Comparison of ENCODE assay signal across 18 cellular contexts in genomic region chr3:47713655-47714054, GRCh38.
DNase-seq lines count a peak whose midpoint lies in the region; ATAC-seq, FAIRE-seq and TF ChIP-seq lines count a peak whose summit lies in the region.
"Had no signal": no experiment of that assay in that cellular context is flagged by ENCODE, and none has a peak within 500 bp of the region (broad histone marks: within the 10 kb centered on the region; RNA-seq: fewer than 3 reads in every experiment).

No MANE protein-coding gene starts in this region.

- no peak for TF ChIP-seq CTCF in K562 (IDR thresholded peaks at IDR 0.05 in 2 of 3, conservative IDR thresholded peaks at IDR 0.05 in 1 of 3; ENCODE audit: insufficient read depth in 2 of 3, low read depth in 1 of 3, low read length in 3 of 3)
- TF ChIP-seq CTCF in heart right ventricle (IDR thresholded peaks at IDR 0.05) = no peak

- no peak for TF ChIP-seq RAD21 in K562 (CRISPR knock-in tag; conservative IDR thresholded peaks at IDR 0.05 in 1 of 2, IDR thresholded peaks at IDR 0.05 in 1 of 2)

- BruUV-seq in K562 (replicated peaks; lab: Mats Ljungman, UMichigan) = no TSS peak

- H3K27me3 Mint-ChIP-seq in activated naive CD8-positive, alpha-beta T cell = no peaks in the 10 kb centered on the region
- H3K27me3 Mint-ChIP-seq in activated naive CD8-positive, alpha-beta T cell treated with anti-CD3 and anti-CD28 coated beads for 36 hours = no peaks in the 10 kb centered on the region
- H3K27me3 Mint-ChIP-seq: CD4-positive, alpha-beta memory T cell; IgD-negative memory B cell had no signal

- TF ChIP-seq POLR2A in K562 (conservative IDR thresholded peaks at IDR 0.05) = no peak

- H3K36me3 ChIP-seq in K562 (ENCODE audit: control insufficient read depth, insufficient read depth, low read length) (peaks cover 91% of the 10 kb centered on the region), heart right ventricle (peaks cover 0 to 90% (median 34%) of the 10 kb centered on the region in 9 donors)

- peaks cover 8% of the 10 kb centered on the region for H3K4me1 Mint-ChIP-seq in activated naive CD8-positive, alpha-beta T cell (ENCODE audit: low read depth)
- peaks cover 12% of the 10 kb centered on the region for H3K4me1 Mint-ChIP-seq in activated naive CD8-positive, alpha-beta T cell treated with anti-CD3 and anti-CD28 coated beads for 36 hours
- H3K4me1 Mint-ChIP-seq: CD14-positive monocyte had no signal

- H3K4me2 ChIP-seq in K562 (ENCODE audit: insufficient read depth, low read length) = no peak overlapping the region
- H3K4me2 ChIP-seq: BLaER1 had no signal

- H3K9ac ChIP-seq in K562 (ENCODE audit: insufficient read depth in 1 of 2, low read depth in 2 of 2, low read length in 2 of 2) = no peak overlapping the region
- H3K9ac ChIP-seq: BLaER1, GM23248 had no signal

- FAIRE-seq in GM19239 (lab: Jason Lieb, UNC) (peak; percentile 62), K562 (lab: Jason Lieb, UNC) (no peak)

- intact Hi-C loops in K562 (cut with micrococcal nuclease) (loop anchor here (10.0 kb wide), 1 partner anchor 441 kb away; no protein-coding TSS in a partner anchor), heart right ventricle (cut with DNase I) (no loop called here)

- POLR2A ChIA-PET in K562 (lab: Yijun Ruan, JAX) = interaction anchor here (0.6 to 0.7 kb wide), 2 partner anchors 31 to 70 kb away, joined by 3 read pairs; no protein-coding TSS in a partner anchor

- no peaks in the 10 kb centered on the region; a peak in 1 of 5 replicates for H3K4me1 ChIP-seq in K562 (replicated peaks in 1 of 2; ENCODE audit: control insufficient read depth in 2 of 2, insufficient read depth in 2 of 2, low read length in 2 of 2)
- H3K4me1 ChIP-seq in heart right ventricle = peaks cover 0 to 31% (median 15%) of the 10 kb centered on the region in 9 donors
- H3K4me1 ChIP-seq: BLaER1, HAP-1 had no signal

- peak overlapping the region; percentile 34 for H3K27ac Mint-ChIP-seq in activated naive CD8-positive, alpha-beta T cell
- no peak overlapping the region for H3K27ac Mint-ChIP-seq in activated naive CD8-positive, alpha-beta T cell treated with anti-CD3 and anti-CD28 coated beads for 36 hours

- in situ Hi-C loops in K562 (cut with MboI) = no loop called here

- no peak for TF ChIP-seq EP300 in K562 (IDR thresholded peaks at IDR 0.05; ENCODE audit: low read length)

- H2AFZ ChIP-seq in K562 (ENCODE audit: low read depth, low read length) = no peak overlapping the region
- H2AFZ ChIP-seq: GM23248 had no signal

- no peaks in the 10 kb centered on the region for H3K9me3 Mint-ChIP-seq in activated naive CD8-positive, alpha-beta T cell (ENCODE audit: low read depth)
- H3K9me3 Mint-ChIP-seq in activated naive CD8-positive, alpha-beta T cell treated with anti-CD3 and anti-CD28 coated beads for 36 hours = no peaks in the 10 kb centered on the region
- H3K9me3 Mint-ChIP-seq: CD14-positive monocyte; CD4-positive, alpha-beta memory T cell; IgD-negative memory B cell had no signal

- ATAC-seq in K562 = no peak
- ATAC-seq in heart right ventricle = no peak

- H3K27me3 ChIP-seq in K562 (ENCODE audit: control insufficient read depth in 2 of 2, insufficient read depth in 2 of 2, low read length in 2 of 2) (no peaks in the 10 kb centered on the region), heart right ventricle (no peaks in the 10 kb centered on the region)
- H3K27me3 ChIP-seq: BLaER1 had no signal

- H3K4me3 Mint-ChIP-seq in activated naive CD8-positive, alpha-beta T cell = no peak overlapping the region
- H3K4me3 Mint-ChIP-seq in activated naive CD8-positive, alpha-beta T cell treated with anti-CD3 and anti-CD28 coated beads for 36 hours = no peak overlapping the region
- H3K4me3 Mint-ChIP-seq: CD14-positive monocyte; CD4-positive, alpha-beta memory T cell; IgD-negative memory B cell had no signal

- H3K4me3 ChIP-seq in K562 = no peak overlapping the region
- H3K4me3 ChIP-seq in heart right ventricle = no peak overlapping the region
- H3K4me3 ChIP-seq: BLaER1, GM23248, HAP-1 had no signal

- no peak overlapping the region for H3K27ac ChIP-seq in K562 (ENCODE audit: extremely low read depth, low read depth, low read length)
- no peak overlapping the region for H3K27ac ChIP-seq in heart right ventricle
- H3K27ac ChIP-seq: BLaER1, GM23248, HL-60 had no signal

- peaks cover 4% of the 10 kb centered on the region; the same call in 1 of the 3 replicates for H3K79me2 ChIP-seq in K562 (ENCODE audit: control insufficient read depth, insufficient read depth, low read length)

- H3K9me3 ChIP-seq in K562 (replicated peaks; ENCODE audit: control insufficient read depth, insufficient read depth, low read depth, low read length) (no peaks in the 10 kb centered on the region), heart right ventricle (no peaks in the 10 kb centered on the region)
- H3K9me3 ChIP-seq: BLaER1, HAP-1 had no signal

- DNase-seq in activated naive CD8-positive, alpha-beta T cell treated with anti-CD3 and anti-CD28 coated beads for 36 hours = no peak
- no peak for DNase-seq in GM19239 (ENCODE audit: insufficient read length, low spot score)
- DNase-seq in K562 (ENCODE audit: extremely low read depth in 1 of 4, low spot score in 3 of 4) = no peak
- DNase-seq in pons (ENCODE audit: low spot score) = no peak
- no peak for DNase-seq in heart right ventricle
- DNase-seq in central memory CD4-positive, alpha-beta T cell = no peak
- DNase-seq: 8988T; CD4-positive, alpha-beta memory T cell; DMS153; DMS79; GDM1; GM23248 had no signal

- peaks cover 9% of the 10 kb centered on the region for H3K36me3 Mint-ChIP-seq in activated naive CD8-positive, alpha-beta T cell
- H3K36me3 Mint-ChIP-seq in activated naive CD8-positive, alpha-beta T cell treated with anti-CD3 and anti-CD28 coated beads for 36 hours = peaks cover 18% of the 10 kb centered on the region

- CTCF ChIA-PET in K562 (lab: Yijun Ruan, JAX; ENCODE audit: low intra/inter-chr PET ratio) = no interaction called here

- WGBS in K562 (ENCODE audit: insufficient coverage, low coverage, missing lambda C conversion rate) = 85% methylated on average over 2 of the region's 2 CpGs
- WGBS in heart right ventricle, 2 donors = 95 to 97% methylated on average over 2 of the region's 2 CpGs

- H3K9me1 ChIP-seq in K562 (ENCODE audit: control insufficient read depth, insufficient read depth, low read length) = no peaks in the 10 kb centered on the region

- H4K20me1 ChIP-seq in K562 (replicated peaks; ENCODE audit: control insufficient read depth, insufficient read depth, low read length) = no peaks in the 10 kb centered on the region

TF ChIP-seq in K562, 482 proteins besides CTCF, POLR2A, EP300 and RAD21:
- TF ChIP-seq COPS2 (conservative IDR thresholded peaks at IDR 0.05) (no peak), CEBPG (CRISPR knock-in tag; IDR thresholded peaks at IDR 0.05) (0 out of 2 replicates have a peak, but pooled peaks have one; percentile 9), CEBPG (tag; conservative IDR thresholded peaks at IDR 0.05 in 1 of 2, IDR thresholded peaks at IDR 0.05 in 1 of 2) (no peak), NCOA4 (IDR thresholded peaks at IDR 0.05; ENCODE audit: partially characterized antibody) (no peak), MED1 (CRISPR knock-in tag; IDR thresholded peaks at IDR 0.05; ENCODE audit: borderline replicate concordance) (no peak), PHTF2 (CRISPR knock-in tag; IDR thresholded peaks at IDR 0.05) (no peak)
